22 cellular contexts compared by ENCODE assay signal in the genomic region with DNA sequence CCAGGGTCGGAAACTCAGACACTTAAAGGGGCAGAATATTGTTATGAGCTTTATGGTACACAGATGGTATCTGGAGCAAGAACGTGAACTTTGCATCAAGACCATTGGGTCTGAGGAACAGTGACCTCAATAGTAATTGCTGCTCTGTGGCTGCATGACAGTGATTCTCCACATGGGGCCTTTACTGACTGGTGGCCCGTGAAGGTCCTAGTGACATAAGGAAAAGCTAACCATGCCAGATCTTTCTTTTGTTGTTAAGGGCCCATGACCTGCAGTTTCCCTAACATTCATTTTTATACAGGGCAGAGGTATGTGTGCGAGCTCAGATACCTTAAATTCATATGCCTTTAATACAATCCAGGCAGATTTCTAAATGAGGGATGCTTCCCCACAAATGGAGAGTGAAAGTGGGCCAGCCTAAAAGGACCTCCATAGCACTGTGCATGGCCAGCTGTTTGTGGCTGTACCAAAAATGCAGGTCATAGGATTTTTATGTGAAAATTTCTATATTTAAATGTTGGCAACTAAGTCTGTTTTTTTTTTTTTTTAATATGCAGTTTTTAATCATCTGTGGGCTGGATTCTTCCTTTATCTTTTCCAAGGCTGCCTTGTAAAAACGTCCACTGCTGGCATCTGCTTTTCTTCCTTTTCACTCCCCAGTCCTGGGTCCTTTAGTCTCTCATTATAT. TPM values are rescaled to one million over a fixed set of nuclear protein-coding genes. Genes with fewer than 3 reads are reported as not detected.
DNase-seq lines count a peak whose midpoint lies in the region; ATAC-seq, FAIRE-seq and TF ChIP-seq lines count a peak whose summit lies in the region.
"Had no signal": no experiment of that assay in that cellular context is flagged by ENCODE, and none has a peak within 500 bp of the region (broad histone marks: within the 10 kb centered on the region; RNA-seq: fewer than 3 reads in every experiment).

No MANE protein-coding gene starts in this region.

- peaks cover 37% of the 10 kb centered on the region for H4K20me1 ChIP-seq in astrocyte (ENCODE audit: insufficient read depth, low read length)

- H3K4me3 Mint-ChIP-seq in astrocyte (ENCODE audit: unreplicated experiment) = no peak overlapping the region
- H3K4me3 Mint-ChIP-seq: activated naive CD8-positive, alpha-beta T cell treated with anti-CD3 and anti-CD28 coated beads for 36 hours; CD14-positive monocyte; endodermal cell; stimulated activated memory B cell treated with anti-CD40 and anti-IgM and Interleukin-4, amounts not matched to agents 10 μg/mL and 1 μg/mL and 100 μg/mL, for 72 hours; T-helper 17 cell had no signal

- DNase-seq in astrocyte (ENCODE audit: low read depth) (no peak), lower lobe of right lung (no peak), substantia nigra (lab: John Stamatoyannopoulos, UW) (peak in 1 of 49 donors; percentile 11), amniotic stem cell (lab: John Stamatoyannopoulos, UW) (no peak), adrenal gland (no peak), GM12891 (ENCODE audit: insufficient read length, low spot score) (no peak)
- DNase-seq: activated CD4-positive, alpha-beta T cell treated with anti-CD3 and anti-CD28 coated beads, Interleukin-2, amount 50 U/mL, for 1 hour; activated naive CD8-positive, alpha-beta T cell treated with anti-CD3 and anti-CD28 coated beads for 36 hours; endodermal cell; glutamatergic neuron; mucosa of descending colon; NCI-H1105 treated with DMSO at 0.1 percent for 48 hours; NCI-H2081 treated with DMSO at 0.1 percent for 48 hours; posterior cingulate gyrus; T-helper 17 cell; upper lobe of right lung had no signal

- no peak overlapping the region for H3K9ac ChIP-seq in astrocyte (ENCODE audit: low read length)

- TF ChIP-seq CTCF in HEK293 (tag by site-specific recombination; IDR thresholded peaks at IDR 0.05) (no peak), astrocyte (IDR thresholded peaks at IDR 0.05; ENCODE audit: insufficient read depth, low read depth, low read length) (no peak), lower lobe of right lung (IDR thresholded peaks at IDR 0.05) (no peak), adrenal gland (IDR thresholded peaks at IDR 0.05) (no peak)

- H3K36me3 ChIP-seq in HEK293 (ENCODE audit: control insufficient read depth in 2 of 2, insufficient read depth in 1 of 2, low read length in 2 of 2) (no peaks in the 10 kb centered on the region), astrocyte (ENCODE audit: insufficient read depth, low read length) (no peaks in the 10 kb centered on the region), lower lobe of right lung (no peaks in the 10 kb centered on the region), adrenal gland (replicated peaks in 1 of 2) (no peaks in the 10 kb centered on the region)
- H3K36me3 ChIP-seq: upper lobe of right lung had no signal

- H3K4me2 ChIP-seq in astrocyte (ENCODE audit: low read length) = no peak overlapping the region

- POLR2A ChIA-PET in HEK293 (lab: Yijun Ruan, JAX) = interaction anchor here (0.7 to 0.8 kb wide), 2 partner anchors 38 to 163 kb away, joined by 3 read pairs; no protein-coding TSS in a partner anchor

- peaks cover 32% of the 10 kb centered on the region for H3K4me1 ChIP-seq in HEK293 (ENCODE audit: control insufficient read depth, insufficient read depth, low read length)
- peaks cover 54% of the 10 kb centered on the region for H3K4me1 ChIP-seq in astrocyte (ENCODE audit: insufficient read depth, low read length)
- H3K4me1 ChIP-seq in lower lobe of right lung = peaks cover 29% of the 10 kb centered on the region
- H3K4me1 ChIP-seq in adrenal gland (replicated peaks in 1 of 2) = no peaks in the 10 kb centered on the region

- H3K27ac ChIP-seq in HEK293 (ENCODE audit: extremely low read depth, low read depth, low read length) (no peak overlapping the region), astrocyte (ENCODE audit: low read depth, low read length) (peak overlapping the region; percentile 5), lower lobe of right lung (peak overlapping the region; percentile 79), substantia nigra (ENCODE audit: low read depth, low read length, poor library complexity, severe bottlenecking) (peak overlapping the region; percentile 58), adrenal gland (no peak overlapping the region)
- H3K27ac ChIP-seq: skin epidermis, upper lobe of right lung had no signal

- H3K9me3 ChIP-seq in HEK293 (ENCODE audit: control insufficient read depth, insufficient read depth, low read depth, low read length) (no peaks in the 10 kb centered on the region), astrocyte (ENCODE audit: insufficient read depth, low read depth, low read length) (no peaks in the 10 kb centered on the region), lower lobe of right lung (no peaks in the 10 kb centered on the region), adrenal gland (replicated peaks in 1 of 3) (no peaks in the 10 kb centered on the region)
- H3K9me3 ChIP-seq: mucosa of descending colon, upper lobe of right lung had no signal

- no peaks in the 10 kb centered on the region for H3K27me3 Mint-ChIP-seq in astrocyte (ENCODE audit: low read depth, unreplicated experiment)

- intact Hi-C loops in lower lobe of right lung (cut with DNase I) = loop anchor here (10.0 kb wide), 2 partner anchors 176 to 536 kb away; no protein-coding TSS in a partner anchor
- intact Hi-C loops in adrenal gland (cut with DNase I) = loop anchor here (5.0 to 10.0 kb wide), 3 partner anchors 186 to 533 kb away; no protein-coding TSS in a partner anchor

- H3K79me2 ChIP-seq in astrocyte (ENCODE audit: insufficient read depth, low read length) = peaks cover 97% of the 10 kb centered on the region

- H3K27me3 ChIP-seq in astrocyte (ENCODE audit: insufficient read depth, low read length) (no peaks in the 10 kb centered on the region), lower lobe of right lung (ENCODE audit: low read depth) (no peaks in the 10 kb centered on the region), adrenal gland (no peaks in the 10 kb centered on the region)
- H3K27me3 ChIP-seq: upper lobe of right lung had no signal

- no peak overlapping the region for H3K4me3 ChIP-seq in HEK293 (ENCODE audit: low read depth, low read length)
- H3K4me3 ChIP-seq in astrocyte (ENCODE audit: insufficient read depth, low read depth, low read length) = no peak overlapping the region
- no peak overlapping the region for H3K4me3 ChIP-seq in lower lobe of right lung
- no peak overlapping the region for H3K4me3 ChIP-seq in adrenal gland
- H3K4me3 ChIP-seq: mucosa of descending colon, skin epidermis, upper lobe of right lung had no signal

- H2AFZ ChIP-seq in astrocyte (ENCODE audit: low read depth, low read length) = no peak overlapping the region

- H3K27ac Mint-ChIP-seq in astrocyte (ENCODE audit: unreplicated experiment) = peak overlapping the region; percentile 98
- H3K27ac Mint-ChIP-seq: activated naive CD8-positive, alpha-beta T cell treated with anti-CD3 and anti-CD28 coated beads for 36 hours; activated T-helper 2 cell treated with anti-CD3 and anti-CD28 coated beads, Interferon-gamma antibody, Interleukin-2, Interleukin-4, amounts not matched to agents 10 μg/mL and 5 μg/mL and 100 μg/mL, durations not matched to agents 14 hours and 24 hours and 36 hours; CD14-positive monocyte; endodermal cell; stimulated activated memory B cell treated with anti-CD40 and anti-IgM and Interleukin-4, amounts not matched to agents 10 μg/mL and 1 μg/mL and 100 μg/mL, for 72 hours; T-helper 17 cell had no signal

- no peak for FAIRE-seq in astrocyte (lab: Jason Lieb, UNC)
- FAIRE-seq in GM12891 (lab: Jason Lieb, UNC) = no peak
- FAIRE-seq: H1 had no signal

- peaks cover 78% of the 10 kb centered on the region for H3K4me1 Mint-ChIP-seq in astrocyte (ENCODE audit: low read depth, unreplicated experiment)
- H3K4me1 Mint-ChIP-seq: activated naive CD8-positive, alpha-beta T cell treated with anti-CD3 and anti-CD28 coated beads for 36 hours; stimulated activated memory B cell treated with anti-CD40 and anti-IgM and Interleukin-4, amounts not matched to agents 10 μg/mL and 1 μg/mL and 100 μg/mL, for 72 hours; T-helper 17 cell had no signal

- no peaks in the 10 kb centered on the region for H3K9me3 Mint-ChIP-seq in astrocyte (ENCODE audit: unreplicated experiment)
- H3K9me3 Mint-ChIP-seq: activated naive CD8-positive, alpha-beta T cell treated with anti-CD3 and anti-CD28 coated beads for 36 hours; activated T-helper 2 cell treated with anti-CD3 and anti-CD28 coated beads, Interferon-gamma antibody, Interleukin-2, Interleukin-4, amounts not matched to agents 10 μg/mL and 5 μg/mL and 100 μg/mL, durations not matched to agents 14 hours and 24 hours and 36 hours; CD14-positive monocyte; endodermal cell; stimulated activated memory B cell treated with anti-CD40 and anti-IgM and Interleukin-4, amounts not matched to agents 10 μg/mL and 1 μg/mL and 100 μg/mL, for 72 hours had no signal

- WGBS in adrenal gland, 4 donors = 70 to 76% (median 73%) methylated on average over 5 of the region's 5 CpGs

- no peaks in the 10 kb centered on the region for H3K36me3 Mint-ChIP-seq in astrocyte (ENCODE audit: low read depth, unreplicated experiment)
- H3K36me3 Mint-ChIP-seq: activated naive CD8-positive, alpha-beta T cell treated with anti-CD3 and anti-CD28 coated beads for 36 hours; CD14-positive monocyte; stimulated activated memory B cell treated with anti-CD40 and anti-IgM and Interleukin-4, amounts not matched to agents 10 μg/mL and 1 μg/mL and 100 μg/mL, for 72 hours had no signal

- no peak for ATAC-seq in lower lobe of right lung
- ATAC-seq: mucosa of descending colon; stimulated activated memory B cell treated with anti-CD40 and anti-IgM and Interleukin-4, amounts not matched to agents 10 μg/mL and 1 μg/mL and 100 μg/mL, for 72 hours; T-helper 17 cell; upper lobe of right lung had no signal

- CTCF ChIA-PET in HEK293 (lab: Yijun Ruan, JAX) = interaction anchor here (0.6 to 1.0 kb wide), 3 partner anchors 34 to 205 kb away, joined by 3 to 6 read pairs (median 6); no protein-coding TSS in a partner anchor

- TF ChIP-seq POLR2A in adrenal gland (IDR thresholded peaks at IDR 0.05) (no peak), GM12891 (IDR thresholded peaks at IDR 0.05; ENCODE audit: low read depth, low read length) (no peak)

TF ChIP-seq in HEK293, 187 proteins besides CTCF, POLR2A, EP300 and RAD21 (continues in another document):
- no peak for TF ChIP-seq ZNF426 (tag by site-specific recombination; IDR thresholded peaks at IDR 0.05)
- TF ChIP-seq ZNF335 (tag by site-specific recombination; conservative IDR thresholded peaks at IDR 0.05) = peak; percentile 65
- no peak for TF ChIP-seq ZNF416 (tag by site-specific recombination; IDR thresholded peaks at IDR 0.05)
- no peak for TF ChIP-seq KLF10 (tag by site-specific recombination; IDR thresholded peaks at IDR 0.05)

TF ChIP-seq in GM12891, 5 proteins besides CTCF, POLR2A, EP300 and RAD21:
- no peak for TF ChIP-seq POU2F2 (IDR thresholded peaks at IDR 0.05; ENCODE audit: low read depth, low read length)

RNA-seq across cellular contexts. Expression of gene SCHIP1, which starts 39.1 kb away (rescaled TPM):
- total RNA-seq in astrocyte (21.3 and 27.7 TPM in 2 replicates), lower lobe of right lung (12.7 TPM), adrenal gland (1 to 10 TPM in 3 of 8 donors, under 1 TPM in 4, not detected in 1; 0.09 to 4.7 (median 0.58) TPM)
- 1 to 10 TPM in 2 of 3 donors, under 1 TPM in 1; 0.27 to 2.2 (median 2.1) TPM for polyA plus RNA-seq in adrenal gland
- 2.8 TPM for polyA plus RNA-seq in GM12891 (2012; ENCODE audit: low read depth, missing spikeins)
- total RNA-seq: activated naive CD8-positive, alpha-beta T cell treated with anti-CD3 and anti-CD28 coated beads for 36 hours; T-helper 17 cell had no signal
- polyA plus RNA-seq: CD14-positive monocyte had no signal

Comparison
In these comparisons a context has a peak if more than half of its experiments do, and no peak if none do; other contexts are left out.
1. H3K27ac ChIP-seq: peak in astrocyte (single experiment), lower lobe of right lung (single experiment) and substantia nigra (single experiment); none in HEK293 (single experiment) and adrenal gland (0 of 5).